Comparison of ENCODE assay signal across 11 cellular contexts in the genomic region with DNA sequence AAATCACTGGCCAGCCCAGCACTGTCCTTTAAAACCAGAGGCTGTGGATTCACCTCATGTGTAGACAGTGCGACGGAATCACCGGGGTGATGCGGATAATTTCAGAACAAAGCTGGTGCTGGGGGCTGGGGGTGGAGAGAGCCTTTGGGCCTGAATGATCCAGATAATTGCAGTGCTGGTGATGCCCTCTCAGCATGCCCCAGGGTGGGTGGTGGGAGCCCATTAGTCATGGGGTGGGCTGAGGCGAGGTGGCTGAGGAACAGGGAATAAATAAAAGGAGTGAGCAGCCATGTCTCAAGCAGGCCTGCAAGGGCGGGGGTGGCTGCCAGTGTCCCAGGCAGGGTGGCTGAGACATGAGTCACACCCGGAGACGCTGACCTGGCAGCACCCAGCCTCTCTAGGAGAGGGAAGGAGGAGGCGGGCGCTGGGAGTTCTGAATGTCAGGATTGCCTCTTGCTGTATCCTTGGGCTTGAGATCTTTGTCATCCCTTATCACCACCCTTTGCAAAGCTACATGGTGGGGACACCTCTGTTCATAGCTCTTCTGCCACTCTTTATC.
DNase-seq lines count a peak whose midpoint lies in the region; ATAC-seq, FAIRE-seq and TF ChIP-seq lines count a peak whose summit lies in the region.
"Had no signal": no experiment of that assay in that cellular context is flagged by ENCODE, and none has a peak within 500 bp of the region (broad histone marks: within the 10 kb centered on the region; RNA-seq: fewer than 3 reads in every experiment).

No MANE protein-coding gene starts in this region.

- BruUV-seq in K562 (replicated peaks; lab: Mats Ljungman, UMichigan): no TSS peak

- H3K27me3 ChIP-seq in K562 (ENCODE audit: control insufficient read depth in 2 of 2, insufficient read depth in 2 of 2, low read length in 2 of 2): peaks cover 16 to 66% of the 10 kb centered on the region in 2 experiments

- intact Hi-C loops in K562 (cut with micrococcal nuclease): no loop called here

- FAIRE-seq in K562 (lab: Jason Lieb, UNC) (no peak), urothelium cell line (lab: Jason Lieb, UNC) (peak; percentile 85)
- FAIRE-seq: GM12878 had no signal

- H3K9ac ChIP-seq in K562 (ENCODE audit: insufficient read depth in 1 of 2, low read depth in 2 of 2, low read length in 2 of 2): no peak overlapping the region
- H3K9ac ChIP-seq: parathyroid adenoma had no signal

- peak; percentile 71 for DNase-seq in HT-29 (ENCODE audit: low spot score)
- no peak for DNase-seq in K562 (ENCODE audit: extremely low read depth in 1 of 4, low spot score in 3 of 4)
- peak; percentile 83 for DNase-seq in kidney tubule cell (ENCODE audit: low spot score)
- peak; percentile 99 for DNase-seq in urothelium cell line (ENCODE audit: low spot score)
- DNase-seq in NCI-H187 (lab: John Stamatoyannopoulos, UW): no peak
- DNase-seq: activated T-cell treated with anti-CD3 and anti-CD28 coated beads, Interleukin-2, amount 50 U/mL, for 48 hours; stimulated activated naive B cell treated with anti-CD40 and anti-IgM and Interleukin-4, amounts not matched to agents 10 μg/mL and 1 μg/mL and 100 μg/mL, for 72 hours had no signal

- CTCF ChIA-PET in K562 (lab: Yijun Ruan, JAX; ENCODE audit: low intra/inter-chr PET ratio): no interaction called here

- H3K9me1 ChIP-seq in K562 (ENCODE audit: control insufficient read depth, insufficient read depth, low read length): no peaks in the 10 kb centered on the region

- H4K20me1 ChIP-seq in K562 (replicated peaks; ENCODE audit: control insufficient read depth, insufficient read depth, low read length): peaks cover 5% of the 10 kb centered on the region; the same call in 1 of the 2 replicates

- no peak overlapping the region for H3K4me3 ChIP-seq in K562
- H3K4me3 ChIP-seq: GM12878 had no signal

- TF ChIP-seq RAD21 in K562 (CRISPR knock-in tag; conservative IDR thresholded peaks at IDR 0.05 in 1 of 2, IDR thresholded peaks at IDR 0.05 in 1 of 2): no peak

- no peaks in the 10 kb centered on the region for H3K4me1 ChIP-seq in K562 (replicated peaks in 1 of 2; ENCODE audit: control insufficient read depth in 2 of 2, insufficient read depth in 2 of 2, low read length in 2 of 2)
- H3K4me1 ChIP-seq: parathyroid adenoma had no signal

- TF ChIP-seq POLR2A in K562 (conservative IDR thresholded peaks at IDR 0.05): no peak

- ATAC-seq in K562 (peak; percentile 41; the same call in 2 of the 3 replicates), GM19328 (IDR thresholded peaks at IDR 0.05; ENCODE audit: unreplicated experiment) (no peak), HG03521 (IDR thresholded peaks at IDR 0.05; ENCODE audit: unreplicated experiment) (no peak)
- ATAC-seq: GM12878; stimulated activated naive B cell treated with anti-CD40 and anti-IgM and Interleukin-4, amounts not matched to agents 10 μg/mL and 1 μg/mL and 100 μg/mL, for 72 hours had no signal

- H2AFZ ChIP-seq in K562 (ENCODE audit: low read depth, low read length): no peak overlapping the region
- H2AFZ ChIP-seq: parathyroid adenoma had no signal

- in situ Hi-C loops in K562 (cut with MboI): no loop called here

- H3K4me2 ChIP-seq in K562 (ENCODE audit: insufficient read depth, low read length): no peak overlapping the region

- H3K36me3 ChIP-seq in K562 (ENCODE audit: control insufficient read depth, insufficient read depth, low read length): no peaks in the 10 kb centered on the region

- no peak overlapping the region for H3K27ac ChIP-seq in K562 (ENCODE audit: extremely low read depth, low read depth, low read length)
- H3K27ac ChIP-seq: parathyroid adenoma had no signal

- no peaks in the 10 kb centered on the region for H3K79me2 ChIP-seq in K562 (ENCODE audit: control insufficient read depth, insufficient read depth, low read length)
- H3K79me2 ChIP-seq: parathyroid adenoma had no signal

- no peaks in the 10 kb centered on the region for H3K9me3 ChIP-seq in K562 (replicated peaks; ENCODE audit: control insufficient read depth, insufficient read depth, low read depth, low read length)

- no peak for TF ChIP-seq EP300 in K562 (IDR thresholded peaks at IDR 0.05; ENCODE audit: low read length)

- whole genome bisulfite sequencing in K562 (ENCODE audit: insufficient coverage, low coverage, missing lambda C conversion rate): 0% methylated on average over 10 of the region's 10 CpGs

- POLR2A ChIA-PET in K562 (lab: Yijun Ruan, JAX): interaction anchor here (0.6 to 2.9 kb wide), 6 partner anchors 9 to 17 kb away, joined by 3 to 11 read pairs (median 4); no protein-coding TSS in a partner anchor

- TF ChIP-seq CTCF in K562 (IDR thresholded peaks at IDR 0.05 in 2 of 3, conservative IDR thresholded peaks at IDR 0.05 in 1 of 3; ENCODE audit: insufficient read depth in 2 of 3, low read depth in 1 of 3, low read length in 3 of 3): no peak

TF ChIP-seq in K562, 482 proteins besides CTCF, POLR2A, EP300 and RAD21:
- TF ChIP-seq NFIX (CRISPR knock-in tag; IDR thresholded peaks at IDR 0.05; ENCODE audit: low read depth): no peak
- 0 out of 2 replicates have a peak, but pooled peaks have one; percentile 27 for TF ChIP-seq EGR1 (conservative IDR thresholded peaks at IDR 0.05)
- TF ChIP-seq ZC3H8 (IDR thresholded peaks at IDR 0.05): no peak
- TF ChIP-seq, protein P1, sequence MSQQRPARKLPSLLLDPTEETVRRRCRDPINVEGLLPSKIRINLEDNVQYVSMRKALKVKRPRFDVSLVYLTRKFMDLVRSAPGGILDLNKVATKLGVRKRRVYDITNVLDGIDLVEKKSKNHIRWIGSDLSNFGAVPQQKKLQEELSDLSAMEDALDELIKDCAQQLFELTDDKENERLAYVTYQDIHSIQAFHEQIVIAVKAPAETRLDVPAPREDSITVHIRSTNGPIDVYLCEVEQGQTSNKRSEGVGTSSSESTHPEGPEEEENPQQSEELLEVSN (IDR thresholded peaks at IDR 0.05; ENCODE audit: borderline replicate concordance in 1 of 2, extremely low read depth in 1 of 2, insufficient read depth in 1 of 2, insufficient read length in 1 of 2, low read depth in 1 of 2, low read length in 1 of 2, poor library complexity in 1 of 2, severe bottlenecking in 1 of 2): no peak
- TF ChIP-seq, protein P2, sequence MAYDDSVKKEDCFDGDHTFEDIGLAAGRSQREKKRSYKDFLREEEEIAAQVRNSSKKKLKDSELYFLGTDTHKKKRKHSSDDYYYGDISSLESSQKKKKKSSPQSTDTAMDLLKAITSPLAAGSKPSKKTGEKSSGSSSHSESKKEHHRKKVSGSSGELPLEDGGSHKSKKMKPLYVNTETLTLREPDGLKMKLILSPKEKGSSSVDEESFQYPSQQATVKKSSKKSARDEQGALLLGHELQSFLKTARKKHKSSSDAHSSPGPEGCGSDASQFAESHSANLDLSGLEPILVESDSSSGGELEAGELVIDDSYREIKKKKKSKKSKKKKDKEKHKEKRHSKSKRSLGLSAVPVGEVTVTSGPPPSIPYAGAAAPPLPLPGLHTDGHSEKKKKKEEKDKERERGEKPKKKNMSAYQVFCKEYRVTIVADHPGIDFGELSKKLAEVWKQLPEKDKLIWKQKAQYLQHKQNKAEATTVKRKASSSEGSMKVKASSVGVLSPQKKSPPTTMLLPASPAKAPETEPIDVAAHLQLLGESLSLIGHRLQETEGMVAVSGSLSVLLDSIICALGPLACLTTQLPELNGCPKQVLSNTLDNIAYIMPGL (CRISPR knock-in tag; IDR thresholded peaks at IDR 0.05): no peak
- no peak for TF ChIP-seq LARP7 (IDR thresholded peaks at IDR 0.05)
- TF ChIP-seq, protein P3, sequence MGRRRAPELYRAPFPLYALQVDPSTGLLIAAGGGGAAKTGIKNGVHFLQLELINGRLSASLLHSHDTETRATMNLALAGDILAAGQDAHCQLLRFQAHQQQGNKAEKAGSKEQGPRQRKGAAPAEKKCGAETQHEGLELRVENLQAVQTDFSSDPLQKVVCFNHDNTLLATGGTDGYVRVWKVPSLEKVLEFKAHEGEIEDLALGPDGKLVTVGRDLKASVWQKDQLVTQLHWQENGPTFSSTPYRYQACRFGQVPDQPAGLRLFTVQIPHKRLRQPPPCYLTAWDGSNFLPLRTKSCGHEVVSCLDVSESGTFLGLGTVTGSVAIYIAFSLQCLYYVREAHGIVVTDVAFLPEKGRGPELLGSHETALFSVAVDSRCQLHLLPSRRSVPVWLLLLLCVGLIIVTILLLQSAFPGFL (CRISPR knock-in tag; IDR thresholded peaks at IDR 0.05): no peak
- TF ChIP-seq, protein P4, sequence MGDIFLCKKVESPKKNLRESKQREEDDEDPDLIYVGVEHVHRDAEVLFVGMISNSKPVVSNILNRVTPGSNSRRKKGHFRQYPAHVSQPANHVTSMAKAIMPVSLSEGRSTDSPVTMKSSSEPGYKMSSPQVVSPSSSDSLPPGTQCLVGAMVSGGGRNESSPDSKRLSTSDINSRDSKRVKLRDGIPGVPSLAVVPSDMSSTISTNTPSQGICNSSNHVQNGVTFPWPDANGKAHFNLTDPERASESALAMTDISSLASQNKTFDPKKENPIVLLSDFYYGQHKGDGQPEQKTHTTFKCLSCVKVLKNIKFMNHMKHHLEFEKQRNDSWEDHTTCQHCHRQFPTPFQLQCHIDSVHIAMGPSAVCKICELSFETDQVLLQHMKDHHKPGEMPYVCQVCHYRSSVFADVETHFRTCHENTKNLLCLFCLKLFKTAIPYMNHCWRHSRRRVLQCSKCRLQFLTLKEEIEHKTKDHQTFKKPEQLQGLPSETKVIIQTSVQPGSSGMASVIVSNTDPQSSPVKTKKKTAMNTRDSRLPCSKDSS (IDR thresholded peaks at IDR 0.05; ENCODE audit: low read depth, partially characterized antibody): no peak

Comparison
In these comparisons a context has a peak if more than half of its experiments do, and no peak if none do; other contexts are left out.
1. DNase-seq: peak in HT-29 (single experiment), kidney tubule cell (single experiment) and urothelium cell line (single experiment); none in K562 (0 of 4) and NCI-H187 (0 of 2).